8 cellular contexts compared by ENCODE assay signal in the genomic region with DNA sequence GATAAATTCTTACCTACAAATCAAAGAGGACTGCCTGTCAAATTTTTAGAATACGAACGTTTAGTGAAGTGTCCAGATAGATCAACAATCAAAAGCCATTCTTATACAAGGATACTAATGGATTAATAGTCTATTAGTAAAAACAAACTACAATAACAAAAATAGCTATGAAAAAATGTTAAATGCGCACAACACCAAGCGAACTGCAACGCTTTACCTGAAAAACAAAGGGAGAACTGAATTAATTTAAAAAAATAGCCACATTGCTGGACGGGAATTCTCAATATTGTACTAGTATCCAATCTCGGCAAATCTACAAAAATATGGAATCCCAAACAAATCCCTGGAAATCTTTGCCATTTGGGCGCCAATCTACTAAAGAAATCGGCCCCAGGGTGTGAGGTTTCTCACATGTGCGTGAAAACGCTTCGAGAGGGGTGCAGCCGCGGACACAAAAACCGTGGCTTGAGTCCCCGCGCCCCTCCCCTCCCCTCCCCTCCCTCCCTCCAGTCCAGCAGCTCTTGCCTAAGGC. TPM values are rescaled to one million over a fixed set of nuclear protein-coding genes. Genes with fewer than 3 reads are reported as not detected.
DNase-seq lines count a peak whose midpoint lies in the region; ATAC-seq, FAIRE-seq and TF ChIP-seq lines count a peak whose summit lies in the region.

No MANE protein-coding gene starts in this region.

- no peak for TF ChIP-seq CTCF in DOHH2 (IDR thresholded peaks at IDR 0.05; ENCODE audit: low read depth, low read length, poor library complexity, severe bottlenecking)
- no peak for TF ChIP-seq CTCF in PC-3 (conservative IDR thresholded peaks at IDR 0.05; ENCODE audit: low read depth, low read length)
- TF ChIP-seq CTCF in epithelial cell of esophagus (IDR thresholded peaks at IDR 0.05; ENCODE audit: insufficient read depth, low read depth, low read length, missing control alignments): no peak
- no peak for TF ChIP-seq CTCF in pancreas (IDR thresholded peaks at IDR 0.05)

- H3K4me1 ChIP-seq in DOHH2 (ENCODE audit: control insufficient read depth, low read length) (peaks cover 17% of the 10 kb centered on the region), PC-3 (ENCODE audit: insufficient read depth, low read length) (peaks cover 25% of the 10 kb centered on the region), pancreas (peaks cover 0 to 5% (median 0%) of the 10 kb centered on the region in 3 donors)

- DNase-seq in PC-3: peak; percentile 2
- no peak for DNase-seq in epithelial cell of esophagus (ENCODE audit: low read depth)
- no peak for DNase-seq in pancreas
- no peak for DNase-seq in stimulated activated CD4-positive, alpha-beta T cell treated with anti-CD3 and anti-CD28 coated beads, Interleukin-15, amount 100 ng/mL, for 24 hours
- no peak for DNase-seq in NCI-H1105 (lab: John Stamatoyannopoulos, UW)
- DNase-seq in stimulated activated CD4-positive, alpha-beta T cell treated with anti-CD3 and anti-CD28 coated beads, Interleukin-2, amount 100 ng/mL, for 48 hours: no peak

- H3F3A ChIP-seq in DOHH2 (ENCODE audit: control insufficient read depth, insufficient read depth) (peaks cover 19% of the 10 kb centered on the region), PC-3 (ENCODE audit: low read length, unreplicated experiment) (no peaks in the 10 kb centered on the region)

- H3K79me2 ChIP-seq in DOHH2 (ENCODE audit: control insufficient read depth, low read length) (peaks cover 19% of the 10 kb centered on the region), PC-3 (ENCODE audit: low read length) (peaks cover 7% of the 10 kb centered on the region)

- peak overlapping the region; percentile 99 for H2AFZ ChIP-seq in PC-3 (ENCODE audit: low read length)

- ATAC-seq in PC-3 (peak; percentile 4), pancreas (peak in 3 of 4 donors; percentile 3 to 8 (median 3)), HG02678 (IDR thresholded peaks at IDR 0.05; ENCODE audit: unreplicated experiment) (no peak)

- POLR2A ChIA-PET in PC-3 (lab: Charles Lee; ENCODE audit: unreplicated experiment): interaction anchor here (0.6 kb wide), 1 partner anchor 55 kb away, joined by 3 read pairs; no protein-coding TSS in a partner anchor

- peak overlapping the region; percentile 47 for H3K27ac ChIP-seq in DOHH2 (ENCODE audit: low read depth, low read length)
- peak overlapping the region; percentile 8; the same call in 1 of the 2 replicates for H3K27ac ChIP-seq in PC-3 (ENCODE audit: low read length)
- peak overlapping the region; percentile 95 to 99 (median 96) for H3K27ac ChIP-seq in pancreas

- H3K9me2 ChIP-seq in DOHH2 (replicated peaks; ENCODE audit: control insufficient read depth, low read length): no peaks in the 10 kb centered on the region
- H3K9me2 ChIP-seq in PC-3 (replicated peaks; ENCODE audit: low read length): no peaks in the 10 kb centered on the region

- H3K4me3 ChIP-seq in DOHH2 (ENCODE audit: low read length): peak overlapping the region; percentile 96
- peak overlapping the region; percentile 86 for H3K4me3 ChIP-seq in PC-3 (ENCODE audit: low read length)
- H3K4me3 ChIP-seq in epithelial cell of esophagus (ENCODE audit: low read length): peak overlapping the region; percentile 85
- peak overlapping the region; percentile 47 to 70 (median 59) for H3K4me3 ChIP-seq in pancreas

- peak; percentile 74 for FAIRE-seq in pancreas (lab: Jason Lieb, UNC)

- H3K27me3 ChIP-seq in DOHH2 (ENCODE audit: control insufficient read depth, low read length): no peaks in the 10 kb centered on the region
- H3K27me3 ChIP-seq in PC-3 (ENCODE audit: low read length): no peaks in the 10 kb centered on the region
- no peaks in the 10 kb centered on the region for H3K27me3 ChIP-seq in pancreas

- intact Hi-C loops in PC-3 (cut with micrococcal nuclease): loop anchor here (1.0 to 5.0 kb wide), 4 partner anchors 55 to 195 kb away; a partner anchor contains a TSS
- intact Hi-C loops in pancreas (cut with DNase I): no loop called here

- peak overlapping the region; percentile 87 for H3K4me2 ChIP-seq in DOHH2 (ENCODE audit: low read length)
- H3K4me2 ChIP-seq in PC-3 (ENCODE audit: low read length): peak overlapping the region; percentile 92

- 3 to 5% methylated on average over 17 of the region's 17 CpGs for WGBS in pancreas, 2 donors

- H3K36me3 ChIP-seq in DOHH2 (ENCODE audit: control insufficient read depth, low read length): peaks cover 3% of the 10 kb centered on the region; the same call in 1 of the 2 replicates
- no peaks in the 10 kb centered on the region for H3K36me3 ChIP-seq in PC-3 (ENCODE audit: low read depth, low read length)
- H3K36me3 ChIP-seq in pancreas: no peaks in the 10 kb centered on the region

- H3K9me3 ChIP-seq in DOHH2 (ENCODE audit: control insufficient read depth, insufficient read depth, low read length) (no peaks in the 10 kb centered on the region), PC-3 (ENCODE audit: low read length) (no peaks in the 10 kb centered on the region), pancreas (no peaks in the 10 kb centered on the region)

- CTCF ChIA-PET in PC-3 (lab: Charles Lee): no interaction called here

- TSS peak; percentile 84 for BruUV-seq in PC-3 (replicated peaks; lab: Mats Ljungman, UMichigan)

- peak overlapping the region; percentile 92 for H3K9ac ChIP-seq in PC-3 (ENCODE audit: low read length)

- H4K20me1 ChIP-seq in DOHH2 (ENCODE audit: control insufficient read depth, insufficient read depth, low read depth, low read length): no peaks in the 10 kb centered on the region
- H4K20me1 ChIP-seq in PC-3 (ENCODE audit: low read length): no peaks in the 10 kb centered on the region

RNA-seq across cellular contexts. Expression of a gene that starts 55.6 kb away (rescaled TPM):
- total RNA-seq in PC-3 (2014; rRNA removed) (5.1 and 12.2 TPM in 2 replicates), pancreas (10 to 100 TPM; 14.5 to 26.1 (median 21.3) TPM)
- polyA plus RNA-seq in pancreas: 10 to 100 TPM; 23.8 to 26.6 TPM

Comparison
In these comparisons a context has a peak if more than half of its experiments do, and no peak if none do; other contexts are left out.
1. H3K27ac ChIP-seq: peak in every context shown above with its lines; median percentile 96 in pancreas; 47 in DOHH2; 8 in PC-3.